ENCODE assay signal across 24 cellular contexts in genomic region chr11:26891501-26891900, GRCh38.
"Had no signal": no experiment of that assay in that cellular context is flagged by ENCODE, and none has a peak within 500 bp of the region (broad histone marks: within the 10 kb centered on the region; RNA-seq: fewer than 3 reads in every experiment).

No MANE protein-coding gene starts in this region.

- H3K27ac Mint-ChIP-seq: activated B cell treated with CpG ODN at 0.5 μM for 24 hours; activated CD4-positive, alpha-beta T cell treated with anti-CD3 and anti-CD28 coated beads for 36 hours; activated naive CD4-positive, alpha-beta T cell treated with anti-CD3 and anti-CD28 coated beads, Interleukin-2, amount 50 U/mL, for 72 hours; activated T-cell treated with anti-CD3 and anti-CD28 coated beads, Interleukin-2, amount 50 U/mL, for 72 hours; effector memory CD8-positive, alpha-beta T cell; natural killer cell treated with Interleukin-12 subunit alpha and Interleukin-12 subunit beta and Interleukin-15 and Interleukin-18, amount 100 ng/mL, for 72 hours had no signal

- H3K4me3 ChIP-seq: mucosa of descending colon, suprapubic skin, tibial artery, upper lobe of right lung had no signal

- H3K4me1 ChIP-seq: suprapubic skin, upper lobe of right lung had no signal

- H3K9me3 ChIP-seq: mucosa of descending colon, suprapubic skin, upper lobe of right lung had no signal

- H3K36me3 ChIP-seq: brain microvascular endothelial cell, suprapubic skin, tibial artery, upper lobe of right lung had no signal

- H3K27ac ChIP-seq: brain microvascular endothelial cell, suprapubic skin, tibial artery, upper lobe of right lung had no signal

- H3K4me1 Mint-ChIP-seq: activated B cell treated with CpG ODN at 0.5 μM for 24 hours; activated CD4-positive, alpha-beta T cell treated with anti-CD3 and anti-CD28 coated beads for 36 hours had no signal

- ATAC-seq: activated CD4-positive, alpha-beta T cell treated with anti-CD3 and anti-CD28 coated beads for 36 hours; activated naive CD4-positive, alpha-beta T cell treated with anti-CD3 and anti-CD28 coated beads, Interleukin-2, amount 50 U/mL, for 72 hours; activated T-cell treated with anti-CD3 and anti-CD28 coated beads, Interleukin-2, amount 50 U/mL, for 72 hours; effector memory CD8-positive, alpha-beta T cell; left cardiac atrium; left ventricle myocardium superior; mucosa of descending colon; natural killer cell treated with Interleukin-12 subunit alpha and Interleukin-12 subunit beta and Interleukin-15 and Interleukin-18, amount 100 ng/mL, for 72 hours; right cardiac atrium; upper lobe of right lung had no signal

- H3K4me3 Mint-ChIP-seq: activated B cell treated with CpG ODN at 0.5 μM for 24 hours; activated CD4-positive, alpha-beta T cell treated with anti-CD3 and anti-CD28 coated beads for 36 hours; activated T-cell treated with anti-CD3 and anti-CD28 coated beads, Interleukin-2, amount 50 U/mL, for 72 hours; effector memory CD8-positive, alpha-beta T cell; natural killer cell treated with Interleukin-12 subunit alpha and Interleukin-12 subunit beta and Interleukin-15 and Interleukin-18, amount 100 ng/mL, for 72 hours had no signal

- DNase-seq: activated B cell treated with CpG ODN at 0.5 μM for 24 hours; activated CD4-positive, alpha-beta T cell treated with anti-CD3 and anti-CD28 coated beads for 36 hours; activated naive CD4-positive, alpha-beta T cell; activated T-cell treated with anti-CD3 and anti-CD28 coated beads for 4 hours; activated T-cell treated with anti-CD3 and anti-CD28 coated beads, Interleukin-2, amount 50 U/mL, for 72 hours; anterior cingulate cortex; brain microvascular endothelial cell; cortex of kidney; effector memory CD8-positive, alpha-beta T cell; foreskin fibroblast; head of caudate nucleus; hippocampal formation; left cardiac atrium; left ventricle myocardium superior; mucosa of descending colon; right cardiac atrium; stimulated activated CD4-positive, alpha-beta T cell treated with anti-CD3 and anti-CD28 coated beads, Interleukin-15, amount 100 ng/mL, for 24 hours; stimulated activated CD4-positive, alpha-beta T cell treated with anti-CD3 and anti-CD28 coated beads, Interleukin-2, amount 100 ng/mL, for 24 hours; stimulated activated naive CD4-positive, alpha-beta T cell; tibial artery; upper lobe of right lung had no signal

- H3K27me3 ChIP-seq: brain microvascular endothelial cell, suprapubic skin, tibial artery, upper lobe of right lung had no signal

- H3K27me3 Mint-ChIP-seq: activated B cell treated with CpG ODN at 0.5 μM for 24 hours; activated CD4-positive, alpha-beta T cell treated with anti-CD3 and anti-CD28 coated beads for 36 hours; effector memory CD8-positive, alpha-beta T cell; natural killer cell treated with Interleukin-12 subunit alpha and Interleukin-12 subunit beta and Interleukin-15 and Interleukin-18, amount 100 ng/mL, for 72 hours had no signal
